Comparison of ENCODE assay signal across 17 cellular contexts in the genomic region with DNA sequence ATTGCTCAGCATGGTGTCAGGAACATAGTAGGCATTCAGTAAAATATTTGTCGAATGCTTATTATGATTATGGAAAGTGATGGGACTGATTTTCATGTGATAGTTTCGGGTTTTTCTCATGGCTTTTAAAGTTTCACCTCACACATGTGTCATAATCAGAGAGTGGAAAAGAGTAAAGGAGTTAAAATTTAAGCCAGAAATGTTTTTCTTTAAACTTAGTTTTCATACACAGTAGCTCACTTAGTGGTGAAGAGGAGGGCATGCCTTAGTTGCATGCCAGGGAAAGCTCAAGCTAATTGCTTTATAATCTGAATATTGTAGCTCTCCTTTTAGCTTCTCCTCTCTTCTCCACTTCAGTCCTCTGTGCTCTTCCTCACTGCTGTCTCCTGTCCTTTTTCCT.
"Had no signal": no experiment of that assay in that cellular context is flagged by ENCODE, and none has a peak within 500 bp of the region (broad histone marks: within the 10 kb centered on the region; RNA-seq: fewer than 3 reads in every experiment).

No MANE protein-coding gene starts in this region.

- H3K27ac Mint-ChIP-seq: activated naive CD8-positive, alpha-beta T cell treated with anti-CD3 and anti-CD28 coated beads, Interleukin-2, amount 50 U/mL, for 24 hours; activated T-helper 17 cell treated with anti-CD3 and anti-CD28 coated beads, Interleukin-2, amount 50 U/mL, for 72 hours; nephron progenitor cell; stimulated activated naive CD8-positive, alpha-beta T cell treated with anti-CD3 and anti-CD28 coated beads, Interleukin-15, amount 100 ng/mL, for 72 hours had no signal

- DNase-seq: activated CD4-positive, alpha-beta T cell treated with anti-CD3 and anti-CD28 coated beads for 1 hour; activated CD4-positive, alpha-beta T cell treated with anti-CD3 and anti-CD28 coated beads, Interleukin-2, amount 50 U/mL, for 4 hours; activated naive CD4-positive, alpha-beta T cell treated with Interleukin-2 at 50 U/mL for 16 hours; activated naive CD8-positive, alpha-beta T cell treated with anti-CD3 and anti-CD28 coated beads, Interleukin-2, amount 50 U/mL, for 24 hours; activated T-cell treated with anti-CD3 and anti-CD28 coated beads for 4 hours; aorta; effector CD8-positive, alpha-beta T cell; foreskin keratinocyte; nephron progenitor cell; psoas muscle; sigmoid colon; spleen; stimulated activated naive CD8-positive, alpha-beta T cell treated with anti-CD3 and anti-CD28 coated beads, Interleukin-15, amount 100 ng/mL, for 72 hours; T-helper 9 cell; upper lobe of right lung had no signal

- H3K36me3 ChIP-seq: sigmoid colon, upper lobe of right lung had no signal

- H3K4me1 ChIP-seq: psoas muscle, upper lobe of right lung had no signal

- FAIRE-seq: endothelial cell of umbilical vein had no signal

- ATAC-seq: activated naive CD8-positive, alpha-beta T cell treated with anti-CD3 and anti-CD28 coated beads, Interleukin-2, amount 50 U/mL, for 24 hours; activated T-helper 17 cell treated with anti-CD3 and anti-CD28 coated beads, Interleukin-2, amount 50 U/mL, for 72 hours; foreskin keratinocyte; psoas muscle; stimulated activated naive CD8-positive, alpha-beta T cell treated with anti-CD3 and anti-CD28 coated beads, Interleukin-15, amount 100 ng/mL, for 72 hours; upper lobe of right lung had no signal

- H3K9me3 ChIP-seq: psoas muscle, sigmoid colon, spleen, upper lobe of right lung had no signal

- H3K9me3 Mint-ChIP-seq: activated naive CD8-positive, alpha-beta T cell treated with anti-CD3 and anti-CD28 coated beads, Interleukin-2, amount 50 U/mL, for 24 hours; activated T-helper 17 cell treated with anti-CD3 and anti-CD28 coated beads, Interleukin-2, amount 50 U/mL, for 72 hours; nephron progenitor cell; stimulated activated naive CD8-positive, alpha-beta T cell treated with anti-CD3 and anti-CD28 coated beads, Interleukin-15, amount 100 ng/mL, for 72 hours had no signal

- H3K4me3 ChIP-seq: psoas muscle, sigmoid colon, spleen, upper lobe of right lung had no signal

- H3K27ac ChIP-seq: foreskin keratinocyte, psoas muscle, spleen, upper lobe of right lung had no signal

- H3K4me3 Mint-ChIP-seq: activated naive CD8-positive, alpha-beta T cell treated with anti-CD3 and anti-CD28 coated beads, Interleukin-2, amount 50 U/mL, for 24 hours; activated T-helper 17 cell treated with anti-CD3 and anti-CD28 coated beads, Interleukin-2, amount 50 U/mL, for 72 hours; nephron progenitor cell; stimulated activated naive CD8-positive, alpha-beta T cell treated with anti-CD3 and anti-CD28 coated beads, Interleukin-15, amount 100 ng/mL, for 72 hours had no signal

- H3K27me3 Mint-ChIP-seq: activated naive CD8-positive, alpha-beta T cell treated with anti-CD3 and anti-CD28 coated beads, Interleukin-2, amount 50 U/mL, for 24 hours; activated T-helper 17 cell treated with anti-CD3 and anti-CD28 coated beads, Interleukin-2, amount 50 U/mL, for 72 hours; stimulated activated naive CD8-positive, alpha-beta T cell treated with anti-CD3 and anti-CD28 coated beads, Interleukin-15, amount 100 ng/mL, for 72 hours had no signal

- H3K27me3 ChIP-seq: foreskin keratinocyte, sigmoid colon, spleen, upper lobe of right lung had no signal
